ENCODE assay signal across 8 cellular contexts in the genomic region with DNA sequence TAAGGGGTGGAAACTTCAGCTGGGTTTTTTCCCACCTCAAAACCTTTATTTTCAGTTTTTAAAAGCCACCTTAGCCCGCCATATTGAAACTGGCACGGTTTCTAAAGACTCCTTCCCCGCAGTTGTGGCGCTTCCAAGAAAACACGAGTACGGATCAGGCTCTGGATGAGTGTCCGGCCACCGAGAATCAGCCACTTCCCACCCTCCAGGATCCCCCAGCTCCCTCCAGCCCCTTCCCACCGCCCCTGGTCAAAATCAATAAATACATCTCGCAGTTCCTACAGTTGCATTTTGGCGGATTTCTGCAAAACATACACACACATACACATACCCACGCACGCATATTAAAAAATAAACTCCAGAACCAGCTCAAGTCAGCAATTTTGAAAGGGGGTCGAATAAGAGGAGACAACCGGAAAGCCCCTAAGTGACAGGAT. TPM values are rescaled to one million over a fixed set of nuclear protein-coding genes. Genes with fewer than 3 reads are reported as not detected.
DNase-seq lines count a peak whose midpoint lies in the region; ATAC-seq and TF ChIP-seq lines count a peak whose summit lies in the region.

No MANE protein-coding gene starts in this region.

- peaks cover 21% of the 10 kb centered on the region for H3K4me1 ChIP-seq in iPS-18a (ENCODE audit: control insufficient read depth, low read depth, low read length)

- peak; percentile 9 for ATAC-seq in HG02884 (IDR thresholded peaks at IDR 0.05; ENCODE audit: unreplicated experiment)
- no peak for ATAC-seq in GM18873 (IDR thresholded peaks at IDR 0.05; ENCODE audit: low FRiP score, unreplicated experiment)

- H3K9ac ChIP-seq in iPS-18a (ENCODE audit: low read length): peak overlapping the region; percentile 25

- H3K27me3 ChIP-seq in iPS-18a (ENCODE audit: control insufficient read depth, insufficient read depth, low read length): peaks cover 85% of the 10 kb centered on the region

- no peak overlapping the region for H3K27ac Mint-ChIP-seq in Calu3 (ENCODE audit: unreplicated experiment)

- H3K4me3 ChIP-seq in iPS-18a (ENCODE audit: low read length): peak overlapping the region; percentile 88

- peak overlapping the region; percentile 75 for H3K4me3 Mint-ChIP-seq in Calu3 (ENCODE audit: low read depth, unreplicated experiment)

- intact Hi-C loops in Calu3 (cut with micrococcal nuclease; ENCODE audit: unreplicated experiment): loop anchor here (2.0 kb wide), 1 partner anchor 153 kb away; no protein-coding TSS in a partner anchor

- no peak overlapping the region for H3K27ac ChIP-seq in iPS-18a (ENCODE audit: low read length)

- peaks cover 22% of the 10 kb centered on the region for H3K36me3 Mint-ChIP-seq in Calu3 (ENCODE audit: insufficient read depth, unreplicated experiment)

- peaks cover 17% of the 10 kb centered on the region for H3K4me1 Mint-ChIP-seq in Calu3 (ENCODE audit: low read depth, unreplicated experiment)

- H3K36me3 ChIP-seq in iPS-18a (ENCODE audit: control insufficient read depth, low read depth, low read length): no peaks in the 10 kb centered on the region

- TF ChIP-seq CTCF in Calu3 (IDR thresholded peaks at IDR 0.05; ENCODE audit: unreplicated experiment): no peak

- no peaks in the 10 kb centered on the region for H3K9me3 Mint-ChIP-seq in Calu3 (ENCODE audit: low read depth, unreplicated experiment)

- H3K27me3 Mint-ChIP-seq in Calu3 (ENCODE audit: unreplicated experiment): peaks cover 58% of the 10 kb centered on the region

- BruUV-seq in Calu3 (replicated peaks; lab: Mats Ljungman, UMichigan): no TSS peak

- DNase-seq in Calu3 (no peak), HK-2 (ENCODE audit: unreplicated experiment) (no peak), NCI-H446 treated with DMSO at 0.1 percent for 48 hours (lab: John Stamatoyannopoulos, UW) (no peak)
- peak; percentile 32 for DNase-seq in activated naive CD4-positive, alpha-beta T cell treated with anti-CD3 and anti-CD28 coated beads, Interleukin-2, amount 50 U/mL, for 16 hours
- peak; percentile 3 for DNase-seq in stimulated activated CD8-positive, alpha-beta memory T cell treated with anti-CD3 and anti-CD28 coated beads, Interleukin-12 subunit alpha, Interleukin-12 subunit beta, amount 100 ng/mL, for 4 hours (ENCODE audit: low read depth)

- no peaks in the 10 kb centered on the region for H3K9me3 ChIP-seq in iPS-18a (ENCODE audit: control insufficient read depth, low read depth, low read length)

- CTCF ChIA-PET in Calu3 (lab: Charles Lee): interaction anchor here (1.0 to 1.9 kb wide), 3 partner anchors 33 to 288 kb away, joined by 3 to 10 read pairs (median 7); no protein-coding TSS in a partner anchor

RNA-seq across cellular contexts. Expression of gene SFMBT2, which starts 1.1 kb away (rescaled TPM):
- total RNA-seq in Calu3 (2022): 0.64 and 1.7 TPM in 2 replicates

Comparison
In these comparisons a context has a peak if more than half of its experiments do, and no peak if none do; other contexts are left out.
1. DNase-seq: peak in activated naive CD4-positive, alpha-beta T cell treated with anti-CD3 and anti-CD28 coated beads, Interleukin-2, amount 50 U/mL, for 16 hours (single experiment) and stimulated activated CD8-positive, alpha-beta memory T cell treated with anti-CD3 and anti-CD28 coated beads, Interleukin-12 subunit alpha, Interleukin-12 subunit beta, amount 100 ng/mL, for 4 hours (single experiment); none in Calu3 (single experiment), HK-2 (single experiment) and NCI-H446 treated with DMSO at 0.1 percent for 48 hours (single experiment).